Comparison of ENCODE assay signal across 22 cellular contexts in the genomic region with DNA sequence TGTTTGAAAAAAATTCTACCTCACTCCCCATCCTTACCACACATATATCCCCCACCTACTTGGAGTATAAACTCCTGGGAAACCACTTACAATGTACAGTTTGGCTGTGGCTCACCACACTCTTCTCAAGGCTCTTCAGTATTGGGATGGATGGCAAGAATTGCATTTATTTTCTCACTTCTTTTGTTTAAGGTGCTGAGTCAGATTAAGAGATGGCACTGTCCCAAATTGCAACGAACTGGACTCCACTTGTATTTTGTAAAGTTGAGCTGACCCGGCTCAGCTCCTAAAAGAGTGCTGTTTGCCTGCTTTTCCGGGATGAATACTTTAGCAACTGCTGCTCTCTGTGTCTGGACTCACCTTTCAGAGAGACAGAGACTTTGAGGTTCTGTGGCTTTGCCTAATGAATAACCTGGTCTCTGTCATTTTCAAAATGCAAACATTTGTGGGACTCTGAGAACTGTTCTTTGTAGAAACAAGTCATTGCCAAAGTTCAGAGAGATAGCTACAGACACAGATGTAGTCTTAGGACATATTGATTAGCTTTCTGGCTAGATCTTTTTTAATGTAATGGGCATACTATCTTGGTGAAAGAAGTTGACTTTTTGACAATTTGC. TPM values are rescaled to one million over a fixed set of nuclear protein-coding genes. Genes with fewer than 3 reads are reported as not detected.
A peak's percentile ranks its signal among the peaks of the same experiment; 100 is the strongest.
DNase-seq lines count a peak whose midpoint lies in the region; ATAC-seq, FAIRE-seq and TF ChIP-seq lines count a peak whose summit lies in the region.
"Had no signal": no experiment of that assay in that cellular context is flagged by ENCODE, and none has a peak within 500 bp of the region (broad histone marks: within the 10 kb centered on the region; RNA-seq: fewer than 3 reads in every experiment).

No MANE protein-coding gene starts in this region.

- H2AFZ ChIP-seq in mammary epithelial cell (ENCODE audit: low read depth, low read length) (no peak overlapping the region), HepG2 (ENCODE audit: low read length) (no peak overlapping the region)

- ATAC-seq in HepG2 (peak; percentile 93), HG02840 (IDR thresholded peaks at IDR 0.05; ENCODE audit: low FRiP score, unreplicated experiment) (no peak), HG02981 (IDR thresholded peaks at IDR 0.05; ENCODE audit: unreplicated experiment) (no peak), GM21360 (IDR thresholded peaks at IDR 0.05; ENCODE audit: unreplicated experiment) (no peak)
- ATAC-seq: A549 had no signal

- H3K36me3 Mint-ChIP-seq in MCF 10A (ENCODE audit: insufficient read depth, unreplicated experiment): no peaks in the 10 kb centered on the region
- H3K36me3 Mint-ChIP-seq: IgD-negative memory B cell had no signal

- H4K20me1 ChIP-seq in mammary epithelial cell (ENCODE audit: insufficient read depth, low read length): no peaks in the 10 kb centered on the region
- no peaks in the 10 kb centered on the region for H4K20me1 ChIP-seq in HepG2 (ENCODE audit: insufficient read depth, low read length)

- H3K9ac ChIP-seq in mammary epithelial cell (ENCODE audit: insufficient read depth, low read length) (no peak overlapping the region), HepG2 (ENCODE audit: insufficient read depth, low read depth, low read length) (no peak overlapping the region)

- H3K27me3 ChIP-seq in breast epithelium (peaks cover 0 to 3% of the 10 kb centered on the region in 2 donors), mammary epithelial cell (ENCODE audit: insufficient read depth, low read length) (no peaks in the 10 kb centered on the region), HepG2 (ENCODE audit: control insufficient read depth in 1 of 2, insufficient read depth in 2 of 2, low read length in 2 of 2) (no peaks in the 10 kb centered on the region)

- H3K27ac ChIP-seq in breast epithelium (no peak overlapping the region), mammary epithelial cell (ENCODE audit: insufficient read depth, low read depth, low read length) (no peak overlapping the region), HepG2 (ENCODE audit: extremely low read length, insufficient read depth, low read length) (no peak overlapping the region)
- H3K27ac ChIP-seq: 22Rv1, A549, C4-2B, HL-60 had no signal

- in situ Hi-C loops in mammary epithelial cell (cut with MboI; ENCODE audit: low sequenced_read_pairs in 2 of 2) (no loop called here), HepG2 (cut with HindIII; ENCODE audit: extremely low pct_ligation_motif_present, low pct_unique_long_range_greater_than_20kb) (no loop called here)

- no peak overlapping the region for H3K4me3 ChIP-seq in breast epithelium
- no peak overlapping the region for H3K4me3 ChIP-seq in mammary epithelial cell (replicated peaks in 1 of 3; ENCODE audit: insufficient read depth in 1 of 3, low read depth in 2 of 3, low read length in 3 of 3)
- H3K4me3 ChIP-seq in HepG2 (replicated peaks in 1 of 3; ENCODE audit: insufficient read depth in 1 of 3, low read depth in 2 of 3, low read length in 3 of 3): no peak overlapping the region
- H3K4me3 ChIP-seq: A549 had no signal

- CTCF ChIA-PET in MCF 10A (lab: Yijun Ruan, JAX): interaction anchor here (0.6 to 1.4 kb wide), 3 partner anchors 8 to 131 kb away, joined by 3 to 7 read pairs (median 4); no protein-coding TSS in a partner anchor
- CTCF ChIA-PET in mammary epithelial cell (lab: Charles Lee; ENCODE audit: low non-redundant PET): interaction anchor here (0.6 kb wide), 1 partner anchor 832 kb away, joined by 6 read pairs; no protein-coding TSS in a partner anchor
- CTCF ChIA-PET in HepG2 (lab: Yijun Ruan, JAX; ENCODE audit: low intra/inter-chr PET ratio, low total read pairs): no interaction called here

- no peak overlapping the region for H3K4me3 Mint-ChIP-seq in MCF 10A (ENCODE audit: unreplicated experiment)
- H3K4me3 Mint-ChIP-seq: CD4-positive, alpha-beta T cell; IgD-negative memory B cell had no signal

- 48% methylated on average over 3 of the region's 3 CpGs for WGBS in mammary epithelial cell (ENCODE audit: low coverage, missing lambda C conversion rate)
- WGBS in HepG2 (ENCODE audit: low lambda C conversion rate): 2% methylated on average over 3 of the region's 3 CpGs

- no peak for TF ChIP-seq RAD21 in HepG2 (CRISPR knock-in tag; IDR thresholded peaks at IDR 0.05)

- H3K79me2 ChIP-seq in mammary epithelial cell (ENCODE audit: insufficient read depth, low read length) (no peaks in the 10 kb centered on the region), HepG2 (ENCODE audit: insufficient read depth, low read length) (no peaks in the 10 kb centered on the region)

- no TSS peak for BruUV-seq in MCF 10A (replicated peaks; lab: Mats Ljungman, UMichigan)
- BruUV-seq in mammary epithelial cell (replicated peaks; lab: Mats Ljungman, UMichigan): no TSS peak
- BruUV-seq in HepG2 (replicated peaks; lab: Mats Ljungman, UMichigan): no TSS peak

- dilution Hi-C loops in mammary epithelial cell (cut with HindIII; ENCODE audit: low sequenced_read_pairs): no loop called here

- peak; percentile 44 for FAIRE-seq in HepG2 (lab: Jason Lieb, UNC)
- FAIRE-seq: A549, G401.6, GM12891, GM18507, HTR-8/SVneo had no signal

- no peaks in the 10 kb centered on the region for H3K9me3 Mint-ChIP-seq in MCF 10A (ENCODE audit: unreplicated experiment)

- POLR2A ChIA-PET in MCF 10A (lab: Yijun Ruan, JAX) (interaction anchor here (0.6 kb wide), 1 partner anchor 11 kb away, joined by 3 read pairs; no protein-coding TSS in a partner anchor), HepG2 (lab: Yijun Ruan, JAX) (no interaction called here)

- H3K27ac Mint-ChIP-seq in MCF 10A (ENCODE audit: low read depth, unreplicated experiment): no peak overlapping the region
- H3K27ac Mint-ChIP-seq: CD4-positive, alpha-beta T cell; IgD-negative memory B cell had no signal

- no peak for TF ChIP-seq POLR2A in breast epithelium (IDR thresholded peaks at IDR 0.05)
- no peak for TF ChIP-seq POLR2A in HepG2 (IDR thresholded peaks at IDR 0.05; ENCODE audit: insufficient read depth in 1 of 2, low read depth in 2 of 2, low read length in 2 of 2)

- TF ChIP-seq CTCF in MCF 10A (IDR thresholded peaks at IDR 0.05; ENCODE audit: unreplicated experiment) (no peak), breast epithelium (IDR thresholded peaks at IDR 0.05) (no peak), mammary epithelial cell (conservative IDR thresholded peaks at IDR 0.05 in 1 of 2, IDR thresholded peaks at IDR 0.05 in 1 of 2; ENCODE audit: extremely low read depth in 1 of 2, insufficient read depth in 1 of 2, low read depth in 1 of 2, low read length in 2 of 2) (no peak), HepG2 (CRISPR knock-in tag; IDR thresholded peaks at IDR 0.05) (no peak)

- H3K4me2 ChIP-seq in mammary epithelial cell (ENCODE audit: insufficient read depth, low read depth, low read length) (no peak overlapping the region), HepG2 (ENCODE audit: low read depth, low read length) (no peak overlapping the region)
- H3K4me2 ChIP-seq: A549 had no signal

- no peaks in the 10 kb centered on the region for H3K4me1 Mint-ChIP-seq in MCF 10A (ENCODE audit: insufficient read depth, unreplicated experiment)
- H3K4me1 Mint-ChIP-seq: IgD-negative memory B cell had no signal

- H3K4me1 ChIP-seq in breast epithelium (no peaks in the 10 kb centered on the region), mammary epithelial cell (ENCODE audit: insufficient read depth, low read length) (no peaks in the 10 kb centered on the region), HepG2 (ENCODE audit: insufficient read depth, low read length) (peaks cover 12% of the 10 kb centered on the region; the same call in 1 of the 2 replicates)
- H3K4me1 ChIP-seq: A549, Caco-2 had no signal

- intact Hi-C loops in MCF 10A (cut with micrococcal nuclease) (no loop called here), breast epithelium (cut with DNase I; ENCODE audit: low total_unique reads) (no loop called here), mammary epithelial cell (cut with micrococcal nuclease) (no loop called here), HepG2 (cut with micrococcal nuclease; ENCODE audit: unreplicated experiment) (no loop called here)

- no peaks in the 10 kb centered on the region for H3K36me3 ChIP-seq in breast epithelium
- no peaks in the 10 kb centered on the region for H3K36me3 ChIP-seq in mammary epithelial cell (ENCODE audit: insufficient read depth, low read length)
- no peaks in the 10 kb centered on the region for H3K36me3 ChIP-seq in HepG2 (replicated peaks in 1 of 2; ENCODE audit: control insufficient read depth in 1 of 2, insufficient read depth in 2 of 2, low read length in 2 of 2)

- peak; percentile 48 for DNase-seq in MCF 10A (ENCODE audit: unreplicated experiment)
- DNase-seq in breast epithelium (ENCODE audit: low spot score in 2 of 2): no peak
- DNase-seq in mammary epithelial cell: peak; percentile 31
- DNase-seq in HepG2 (ENCODE audit: low spot score): peak; percentile 2
- no peak for DNase-seq in activated naive CD4-positive, alpha-beta T cell treated with Interleukin-2 at 50 U/mL for 16 hours
- DNase-seq: AML-193; Caco-2; CD4-positive, alpha-beta T cell; GOT3; H7 had no signal

- TF ChIP-seq EP300 in HepG2 (IDR thresholded peaks at IDR 0.05; ENCODE audit: low read depth in 2 of 2, low read length in 2 of 2): no peak; a peak in 1 of 4 replicates
- no peak for TF ChIP-seq EP300 in HepG2 (CRISPR knock-in tag; IDR thresholded peaks at IDR 0.05; ENCODE audit: borderline replicate concordance)

- H3K27me3 Mint-ChIP-seq in MCF 10A (ENCODE audit: insufficient read depth, unreplicated experiment): no peaks in the 10 kb centered on the region
- H3K27me3 Mint-ChIP-seq: CD4-positive, alpha-beta T cell; IgD-negative memory B cell had no signal

- H3K9me3 ChIP-seq in breast epithelium: no peaks in the 10 kb centered on the region
- no peaks in the 10 kb centered on the region for H3K9me3 ChIP-seq in mammary epithelial cell (replicated peaks; ENCODE audit: insufficient read depth, low read length)
- no peaks in the 10 kb centered on the region for H3K9me3 ChIP-seq in HepG2 (ENCODE audit: low read length)
- H3K9me3 ChIP-seq: A549, Caco-2 had no signal

RNA-seq across cellular contexts. Expression of gene PPP2R2B, which starts 42.2 kb away (rescaled TPM):
- 0.54 TPM in 1 of 2 replicates, not detected in the other for total RNA-seq in MCF 10A (2022)
- 1 to 10 TPM in 2 of 3 donors, under 1 TPM in 1; 0.33 to 1.8 (median 1.6) TPM for total RNA-seq in breast epithelium
- 1 to 10 TPM; 1.0 to 2.8 TPM for total RNA-seq in mammary epithelial cell
- polyA plus RNA-seq in mammary epithelial cell: 0.18 TPM
- not detected for polyA minus RNA-seq in mammary epithelial cell
- not detected in 2 replicates for total RNA-seq in HepG2 (2016; rRNA removed; fragmentation: Illumina TruSeq; extraction: Trizol)
- total RNA-seq in HepG2 (2016; cell fraction: cytosol; rRNA removed; fragmentation: Illumina TruSeq; extraction: Trizol; ENCODE audit: low read depth): not detected in 2 replicates
- total RNA-seq in HepG2 (2016; cell fraction: insoluble cytoplasmic fraction; rRNA removed; fragmentation: Illumina TruSeq; extraction: Trizol): not detected in 2 replicates
- not detected in 2 replicates for total RNA-seq in HepG2 (2016; cell fraction: membrane; rRNA removed; fragmentation: Illumina TruSeq; extraction: Trizol)
- total RNA-seq in HepG2 (2016; cell fraction: nucleus; rRNA removed; fragmentation: Illumina TruSeq; extraction: Trizol): not detected in 2 replicates
- not detected in 2 replicates for polyA plus RNA-seq in HepG2 (2011; rRNA removed)
- polyA plus RNA-seq in HepG2 (2011; cell fraction: cytosol; rRNA removed): not detected in 2 replicates
- not detected in 2 replicates for polyA plus RNA-seq in HepG2 (2011; cell fraction: nucleus; rRNA removed)
- polyA plus RNA-seq in HepG2 (2012): not detected in 2 replicates
- not detected in 2 replicates for polyA plus RNA-seq in HepG2 (2016; cell fraction: cytosol; fragmentation: Illumina TruSeq; extraction: Trizol; ENCODE audit: low read depth)
- not detected in 2 replicates for polyA plus RNA-seq in HepG2 (2016; cell fraction: insoluble cytoplasmic fraction; fragmentation: Illumina TruSeq; extraction: Trizol; ENCODE audit: low read depth)
- not detected in 2 replicates for polyA plus RNA-seq in HepG2 (2016; cell fraction: membrane; fragmentation: Illumina TruSeq; extraction: Trizol; ENCODE audit: low read depth)
- not detected in 2 replicates for polyA plus RNA-seq in HepG2 (2016; cell fraction: nucleus; fragmentation: Illumina TruSeq; extraction: Trizol; ENCODE audit: insufficient read depth, low read depth)
- polyA minus RNA-seq in HepG2 (2011; rRNA and poly(A)+ RNA removed; ENCODE audit: low replicate concordance): not detected in 2 replicates
- polyA minus RNA-seq in HepG2 (2011; cell fraction: cytosol; rRNA and poly(A)+ RNA removed): not detected in 2 replicates
- polyA minus RNA-seq in HepG2 (2011; cell fraction: nucleus; rRNA and poly(A)+ RNA removed): not detected in 2 replicates
- polyA plus RNA-seq: A549 had no signal

Comparison
In these comparisons a context has a peak if more than half of its experiments do, and no peak if none do; other contexts are left out.
1. DNase-seq: peak in MCF 10A (single experiment), mammary epithelial cell (single experiment) and HepG2 (single experiment); none in breast epithelium (0 of 2) and activated naive CD4-positive, alpha-beta T cell treated with Interleukin-2 at 50 U/mL for 16 hours (single experiment).